In the genomic region with DNA sequence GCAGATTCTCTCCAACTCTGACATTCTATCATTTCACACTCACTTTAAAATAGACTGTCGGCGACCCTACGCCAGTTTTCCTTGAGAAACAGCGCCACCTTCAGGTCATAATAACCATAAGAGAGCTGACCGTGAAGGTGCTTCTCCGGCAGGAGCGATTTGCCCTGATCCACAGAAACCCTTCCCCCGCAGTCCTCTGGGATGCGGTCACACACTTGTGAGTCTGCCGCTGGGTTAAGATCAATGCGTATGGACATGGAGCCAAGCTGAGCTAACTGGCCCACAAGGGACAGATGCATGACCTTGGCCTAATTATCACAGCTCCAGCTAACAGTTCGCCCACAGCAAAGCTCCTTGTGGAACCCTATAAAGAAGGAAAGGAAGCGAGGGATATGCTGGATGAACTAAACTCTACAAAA, we compare ENCODE assay signal across 1 cellular context.
TF ChIP-seq lines count a peak whose summit lies in the region.

No MANE protein-coding gene starts in this region.

TF ChIP-seq in H1, 55 proteins besides CTCF, POLR2A, EP300 and RAD21:
- TF ChIP-seq GABPA (IDR thresholded peaks at IDR 0.05; ENCODE audit: borderline replicate concordance, insufficient read depth, low read length) (no peak), TAF1 (IDR thresholded peaks at IDR 0.05; ENCODE audit: low read depth, low read length) (no peak), SAP30 (IDR thresholded peaks at IDR 0.05; ENCODE audit: insufficient read depth, insufficient replicate concordance, low read length) (no peak), JUND (IDR thresholded peaks at IDR 0.05; ENCODE audit: low read length) (no peak), TBP (IDR thresholded peaks at IDR 0.05; ENCODE audit: low read depth, low read length) (peak; percentile 35; the same call in 1 of the 2 replicates), SP2 (IDR thresholded peaks at IDR 0.05; ENCODE audit: low read length) (no peak), FOSL1 (IDR thresholded peaks at IDR 0.05; ENCODE audit: insufficient read depth, low read depth, low read length) (no peak)
- TF ChIP-seq, protein P1, sequence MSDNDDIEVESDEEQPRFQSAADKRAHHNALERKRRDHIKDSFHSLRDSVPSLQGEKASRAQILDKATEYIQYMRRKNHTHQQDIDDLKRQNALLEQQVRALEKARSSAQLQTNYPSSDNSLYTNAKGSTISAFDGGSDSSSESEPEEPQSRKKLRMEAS (IDR thresholded peaks at IDR 0.05), result no peak
- TF ChIP-seq, protein P2, sequence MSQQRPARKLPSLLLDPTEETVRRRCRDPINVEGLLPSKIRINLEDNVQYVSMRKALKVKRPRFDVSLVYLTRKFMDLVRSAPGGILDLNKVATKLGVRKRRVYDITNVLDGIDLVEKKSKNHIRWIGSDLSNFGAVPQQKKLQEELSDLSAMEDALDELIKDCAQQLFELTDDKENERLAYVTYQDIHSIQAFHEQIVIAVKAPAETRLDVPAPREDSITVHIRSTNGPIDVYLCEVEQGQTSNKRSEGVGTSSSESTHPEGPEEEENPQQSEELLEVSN (IDR thresholded peaks at IDR 0.05), result no peak
